Comparison of ENCODE assay signal across 8 cellular contexts in genomic region chr11:45371251-45371749, GRCh38.
A peak's percentile ranks its signal among the peaks of the same experiment; 100 is the strongest.
DNase-seq lines count a peak whose midpoint lies in the region; ATAC-seq and TF ChIP-seq lines count a peak whose summit lies in the region.

No MANE protein-coding gene starts in this region.

- H3K27ac ChIP-seq in Peyer's patch (no peak overlapping the region), foreskin keratinocyte (no peak overlapping the region), thoracic aorta (no peak overlapping the region)

- H3K4me1 ChIP-seq in Peyer's patch (no peaks in the 10 kb centered on the region), foreskin keratinocyte (no peaks in the 10 kb centered on the region), thoracic aorta (ENCODE audit: control insufficient read depth in 1 of 2, low read depth in 2 of 2) (peaks cover 0 to 9% of the 10 kb centered on the region in 2 donors)

- DNase-seq in GM12865 (ENCODE audit: low read depth) (peak; percentile 69), Peyer's patch (peak; percentile 28 to 72 (median 64)), foreskin keratinocyte (peak; percentile 10 to 30), omental fat pad (ENCODE audit: low spot score) (peak; percentile 53), thoracic aorta (ENCODE audit: low spot score) (no peak)
- DNase-seq in activated T-helper 9 cell treated with anti-CD3 and anti-CD28 coated beads, Interleukin-2, amount 50 U/mL, for 16 hours (ENCODE audit: low read depth), result peak; percentile 36

- H3K4me3 ChIP-seq in GM12865 (ENCODE audit: low read depth, low read length) (no peak overlapping the region), Peyer's patch (no peak overlapping the region), thoracic aorta (peak overlapping the region; percentile 23)

- H3K36me3 ChIP-seq in Peyer's patch (no peaks in the 10 kb centered on the region), thoracic aorta (no peaks in the 10 kb centered on the region)

- H3K9me3 ChIP-seq in Peyer's patch (no peaks in the 10 kb centered on the region), thoracic aorta (no peaks in the 10 kb centered on the region)

- TF ChIP-seq CTCF in GM12865 (IDR thresholded peaks at IDR 0.05; ENCODE audit: insufficient read depth, low read depth, low read length, missing control alignments), result peak; percentile 88
- TF ChIP-seq CTCF in LNCAP (IDR thresholded peaks at IDR 0.05), result peak; percentile 96
- TF ChIP-seq CTCF in Peyer's patch (IDR thresholded peaks at IDR 0.05), result peak; percentile 29 to 74 (median 60)
- peak; percentile 88 for TF ChIP-seq CTCF in foreskin keratinocyte (conservative IDR thresholded peaks at IDR 0.05)
- peak in 1 of 3 donors; percentile 57 for TF ChIP-seq CTCF in omental fat pad (IDR thresholded peaks at IDR 0.05)
- TF ChIP-seq CTCF in thoracic aorta (IDR thresholded peaks at IDR 0.05), result peak; percentile 89

- ATAC-seq in foreskin keratinocyte (peak; percentile 81), omental fat pad (ENCODE audit: low FRiP score) (peak; percentile 50), thoracic aorta (ENCODE audit: insufficient number of reproducible peaks, low FRiP score, low read depth) (no peak), HG03342 (IDR thresholded peaks at IDR 0.05; ENCODE audit: unreplicated experiment) (no peak)

- H3K27me3 ChIP-seq in Peyer's patch (no peaks in the 10 kb centered on the region), foreskin keratinocyte (peaks cover 31% of the 10 kb centered on the region), thoracic aorta (replicated peaks; ENCODE audit: insufficient read depth) (no peaks in the 10 kb centered on the region)

- TF ChIP-seq POLR2A in Peyer's patch (IDR thresholded peaks at IDR 0.05), result no peak

Comparison
In these comparisons a context has a peak if more than half of its experiments do, and no peak if none do; other contexts are left out.
1. ATAC-seq: peak in foreskin keratinocyte (single experiment) and omental fat pad (single experiment); none in thoracic aorta (single experiment) and HG03342 (single experiment).